In the genomic region with DNA sequence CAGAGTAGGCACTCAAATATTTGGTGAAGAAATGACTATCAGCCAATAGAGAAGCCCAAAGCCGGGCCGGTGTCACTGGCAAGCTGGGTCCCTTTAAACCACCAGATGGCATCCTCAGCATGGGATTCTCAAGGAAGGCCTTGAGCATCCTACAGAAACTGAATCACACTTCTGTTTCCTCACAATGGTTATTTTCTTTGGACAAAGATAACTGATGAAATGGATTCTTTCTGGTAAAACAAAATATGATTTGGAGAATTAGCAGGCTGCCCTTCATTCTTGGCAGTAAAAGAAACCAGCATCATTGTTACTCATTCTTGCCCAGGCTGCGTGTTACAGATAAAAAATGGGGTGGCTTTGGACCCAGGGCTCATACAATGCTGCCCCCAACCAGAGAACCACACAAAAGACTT, we compare ENCODE assay signal across 8 cellular contexts. TPM values are rescaled to one million over a fixed set of nuclear protein-coding genes. Genes with fewer than 3 reads are reported as not detected.
A peak's percentile ranks its signal among the peaks of the same experiment; 100 is the strongest.
DNase-seq lines count a peak whose midpoint lies in the region; ATAC-seq, FAIRE-seq and TF ChIP-seq lines count a peak whose summit lies in the region.

No MANE protein-coding gene starts in this region.

- no peak overlapping the region for H3K4me2 ChIP-seq in GM12878 (ENCODE audit: control insufficient read depth, insufficient read depth)

- H2AFZ ChIP-seq in GM12878 (ENCODE audit: control insufficient read depth, low read depth, low read length) = no peak overlapping the region

- POLR2A ChIA-PET in GM12878 (lab: Charles Lee) = no interaction called here

- no peaks in the 10 kb centered on the region for H3K9me3 ChIP-seq in GM12878 (replicated peaks; ENCODE audit: control insufficient read depth, insufficient read depth, low read length)

- 29% methylated on average over 3 of the region's 3 CpGs for WGBS in GM12878 (ENCODE audit: insufficient coverage, insufficient replicate concordance, low lambda C conversion rate, missing lambda C conversion rate)

- RAD21 ChIA-PET in GM12878 (lab: Charles Lee; ENCODE audit: unreplicated experiment) = interaction anchor here (1.0 to 2.2 kb wide), 3 partner anchors 62 to 267 kb away, joined by 3 to 11 read pairs (median 5); no protein-coding TSS in a partner anchor

- DNase-seq in G401 (ENCODE audit: low spot score) (peak; percentile 88), LNCaP clone FGC (ENCODE audit: low read depth) (peak; percentile 21), T-helper 9 cell (peak; percentile 19), GM12878 (ENCODE audit: low read depth, low spot score) (no peak), iPS-NIHi11 (ENCODE audit: low spot score) (peak; percentile 59), occipital lobe (lab: John Stamatoyannopoulos, UW) (no peak)
- DNase-seq in stimulated activated CD4-positive, alpha-beta T cell treated with anti-CD3 and anti-CD28 coated beads, Interleukin-12 subunit alpha, Interleukin-12 subunit beta, amount 100 ng/mL, for 4 hours = peak; percentile 52

- H3K36me3 ChIP-seq in GM12878 (ENCODE audit: control insufficient read depth in 2 of 2, insufficient read depth in 2 of 2, low read length in 1 of 2) = no peaks in the 10 kb centered on the region

- H3K9ac ChIP-seq in GM12878 (ENCODE audit: control insufficient read depth, insufficient read depth, low read length) = no peak overlapping the region

- H3K4me3 ChIP-seq in LNCaP clone FGC (ENCODE audit: low read depth, low read length) (no peak overlapping the region), GM12878 (no peak overlapping the region)

- BruUV-seq in GM12878 (replicated peaks; lab: Mats Ljungman, UMichigan) = no TSS peak

- peak; percentile 83 for TF ChIP-seq RAD21 in GM12878 (IDR thresholded peaks at IDR 0.05; ENCODE audit: insufficient read depth, low read depth, low read length)

- SMC1A ChIA-PET in GM12878 (lab: Charles Lee; ENCODE audit: uncharacterized antibody, unreplicated experiment) = interaction anchor here (1.3 to 8.5 kb wide), 3 partner anchors 33 to 63 kb away, joined by 3 to 73 read pairs (median 4); no protein-coding TSS in a partner anchor

- intact Hi-C loops in GM12878 (cut with micrococcal nuclease; ENCODE audit: unreplicated experiment) = loop anchor here (1.0 kb wide), 1 partner anchor 63 kb away; no protein-coding TSS in a partner anchor

- H3K27me3 ChIP-seq in GM12878 (replicated peaks in 1 of 2; ENCODE audit: control insufficient read depth in 2 of 2, insufficient read depth in 2 of 2, low read length in 1 of 2) = no peaks in the 10 kb centered on the region; a peak in 2 of 4 replicates

- CTCF ChIA-PET in GM12878 (lab: Yijun Ruan, JAX) = interaction anchor here (1.7 to 10.2 kb wide), 2 partner anchors 10 to 62 kb away, joined by 6 to 111 read pairs; no protein-coding TSS in a partner anchor

- H4K20me1 ChIP-seq in GM12878 (ENCODE audit: control insufficient read depth, insufficient read depth) = no peaks in the 10 kb centered on the region

- TF ChIP-seq POLR2A in GM12878 (IDR thresholded peaks at IDR 0.05; ENCODE audit: low read depth, low read length) = no peak

- TF ChIP-seq CTCF in LNCaP clone FGC (IDR thresholded peaks at IDR 0.05; ENCODE audit: control insufficient read depth, extremely low read depth, insufficient read depth) (peak; percentile 65), GM12878 (IDR thresholded peaks at IDR 0.05 in 2 of 3, conservative IDR thresholded peaks at IDR 0.05 in 1 of 3; ENCODE audit: control insufficient read depth in 2 of 3, extremely low read depth in 1 of 3, insufficient read depth in 1 of 3, low read depth in 3 of 3, low read length in 3 of 3) (peak; percentile 70 to 81 (median 73))

- no peaks in the 10 kb centered on the region for H3K79me2 ChIP-seq in GM12878 (ENCODE audit: control insufficient read depth, insufficient read depth, low read length)

- ATAC-seq in GM12878 (peak; percentile 95), GM21576 (IDR thresholded peaks at IDR 0.05; ENCODE audit: unreplicated experiment) (no peak)

- H3K27ac ChIP-seq in GM12878 (ENCODE audit: control insufficient read depth, insufficient read depth) = no peak overlapping the region

- no peak for TF ChIP-seq EP300 in GM12878 (IDR thresholded peaks at IDR 0.05; ENCODE audit: borderline replicate concordance in 1 of 2, control insufficient read depth in 1 of 2, low read depth in 2 of 2, low read length in 2 of 2)

- in situ Hi-C loops in G401 (cut with HindIII; ENCODE audit: low sequenced_read_pairs) (no loop called here), GM12878 (cut with MboI) (no loop called here)

- FAIRE-seq in GM12878 (lab: Jason Lieb, UNC) = peak; percentile 71

- no peaks in the 10 kb centered on the region for H3K4me1 ChIP-seq in GM12878 (ENCODE audit: control insufficient read depth, insufficient read depth, low read length)

TF ChIP-seq in GM12878, 131 proteins besides CTCF, POLR2A, EP300 and RAD21:
- 0 out of 2 replicates have a peak, but pooled peaks have one; percentile 34 for TF ChIP-seq SMARCA5 (IDR thresholded peaks at IDR 0.05)
- no peak for TF ChIP-seq ZBTB11 (CRISPR knock-in tag; IDR thresholded peaks at IDR 0.05)
- no peak for TF ChIP-seq TCF3 (IDR thresholded peaks at IDR 0.05; ENCODE audit: borderline replicate concordance, insufficient read depth, low read depth, low read length)
- TF ChIP-seq TAF1 (IDR thresholded peaks at IDR 0.05; ENCODE audit: borderline replicate concordance, low read depth, low read length) = no peak
- peak; percentile 86 for TF ChIP-seq SMC3 (IDR thresholded peaks at IDR 0.05; ENCODE audit: borderline replicate concordance, low read length)

RNA-seq across cellular contexts. Expression of gene ASPHD2, which starts 30.3 kb away (rescaled TPM):
- 2.8 and 3.2 TPM in 2 replicates for total RNA-seq in G401 (2014; rRNA removed; shearing (Covaris generic))
- total RNA-seq in GM12878 (2013; cell fraction: nucleolus; rRNA removed) = 8.5 and 10.4 TPM in 2 replicates
- total RNA-seq in GM12878 (2014; rRNA removed) (10.4 and 10.8 TPM in 2 replicates), GM12878 (2014; rRNA removed; fragmentation: Illumina TruSeq; extraction: Trizol) (5.0 and 5.3 TPM in 2 replicates), GM12878 (2021) (10.6 TPM in 2 replicates), occipital lobe (18.4 TPM)
- 2.3 TPM for polyA plus RNA-seq in GM12878 (2011; ENCODE audit: low read depth)
- polyA plus RNA-seq in GM12878 (2011; rRNA removed) (6.2 and 7.7 TPM in 2 replicates), GM12878 (2014; fragmentation: Illumina TruSeq; extraction: Trizol) (3.5 and 5.1 TPM in 2 replicates), GM12878 (2014; fragmentation: Nextera tagmentation; extraction: Ambion mirVana) (1 to 10 TPM; 1.6 to 2.3 TPM), GM12878 (2014; rRNA removed) (9.0 TPM in 2 replicates), GM12878 (2016; fragmentation: Nextera tagmentation; extraction: Ambion mirVana) (1 to 10 TPM; 1.6 to 3.2 TPM)
- 7.7 and 8.5 TPM in 2 replicates for polyA plus RNA-seq in GM12878 (2011; cell fraction: cytosol; rRNA removed)
- polyA plus RNA-seq in GM12878 (2011; cell fraction: nucleus; rRNA removed) = 6.9 and 7.5 TPM in 2 replicates
- polyA plus RNA-seq in GM12878 (2012) = 3.4 and 4.4 TPM in 2 replicates
- 10.2 and 15.7 TPM in 2 replicates for polyA minus RNA-seq in GM12878 (2011; rRNA and poly(A)+ RNA removed)
- 3.7 and 5.5 TPM in 2 replicates for polyA minus RNA-seq in GM12878 (2011; cell fraction: cytosol; rRNA and poly(A)+ RNA removed)
- 4.5 and 6.3 TPM in 2 replicates for polyA minus RNA-seq in GM12878 (2011; cell fraction: nucleus; rRNA and poly(A)+ RNA removed)

Comparison
In these comparisons a context has a peak if more than half of its experiments do, and no peak if none do; other contexts are left out.
1. DNase-seq: peak in G401 (single experiment), LNCaP clone FGC (single experiment), T-helper 9 cell (single experiment), iPS-NIHi11 (single experiment) and stimulated activated CD4-positive, alpha-beta T cell treated with anti-CD3 and anti-CD28 coated beads, Interleukin-12 subunit alpha, Interleukin-12 subunit beta, amount 100 ng/mL, for 4 hours (single experiment); none in GM12878 (single experiment) and occipital lobe (single experiment).